In genomic region chr20:50293244-50294139, GRCh38 we compare ENCODE assay signal across 12 cellular contexts.
DNase-seq lines count a peak whose midpoint lies in the region; ATAC-seq and TF ChIP-seq lines count a peak whose summit lies in the region.
"Had no signal": no experiment of that assay in that cellular context is flagged by ENCODE, and none has a peak within 500 bp of the region (broad histone marks: within the 10 kb centered on the region; RNA-seq: fewer than 3 reads in every experiment).

No MANE protein-coding gene starts in this region.

- H3K9me3 ChIP-seq in fibroblast of lung (ENCODE audit: control insufficient read depth, insufficient read depth, low read depth, low read length) (no peaks in the 10 kb centered on the region), trophoblast cell (ENCODE audit: insufficient read depth, low read depth, low read length) (peaks cover 4% of the 10 kb centered on the region), uterus (no peaks in the 10 kb centered on the region)

- H2AFZ ChIP-seq in fibroblast of lung (ENCODE audit: low read length) = no peak overlapping the region
- H2AFZ ChIP-seq in trophoblast cell (ENCODE audit: insufficient read depth, low read length, poor library complexity) = no peak overlapping the region
- H2AFZ ChIP-seq: neural progenitor cell had no signal

- no peaks in the 10 kb centered on the region for H3K36me3 ChIP-seq in fibroblast of lung (ENCODE audit: control insufficient read depth, insufficient read depth, low read length)
- no peaks in the 10 kb centered on the region for H3K36me3 ChIP-seq in trophoblast cell (ENCODE audit: control insufficient read depth in 1 of 2, insufficient read depth in 2 of 2, low read length in 2 of 2)
- no peaks in the 10 kb centered on the region for H3K36me3 ChIP-seq in uterus
- H3K36me3 ChIP-seq: neural progenitor cell had no signal

- H3K4ac ChIP-seq in trophoblast cell (ENCODE audit: low read depth, low read length) = no peak overlapping the region

- TF ChIP-seq CTCF in fibroblast of lung (conservative IDR thresholded peaks at IDR 0.05 in 1 of 2, IDR thresholded peaks at IDR 0.05 in 1 of 2; ENCODE audit: low read depth in 1 of 2, low read length in 2 of 2) (no peak), uterus (IDR thresholded peaks at IDR 0.05) (no peak)

- H2BK5ac ChIP-seq in trophoblast cell (ENCODE audit: low read depth, low read length, poor library complexity) = no peak overlapping the region

- H2AK5ac ChIP-seq in trophoblast cell (ENCODE audit: low read length) = peak overlapping the region; percentile 42

- peak overlapping the region; percentile 19 for H2BK12ac ChIP-seq in trophoblast cell (ENCODE audit: low read length)

- peaks cover 5% of the 10 kb centered on the region for H3K79me1 ChIP-seq in trophoblast cell (ENCODE audit: low read length)

- H3K4me1 ChIP-seq in fibroblast of lung (ENCODE audit: control insufficient read depth, extremely low read depth, insufficient read depth, low read length) (peaks cover 18% of the 10 kb centered on the region), trophoblast cell (ENCODE audit: control insufficient read depth in 1 of 2, insufficient read depth in 2 of 2, low read length in 2 of 2) (peaks cover 4 to 8% of the 10 kb centered on the region in 2 experiments), uterus (peaks cover 7 to 13% of the 10 kb centered on the region in 2 donors)
- H3K4me1 ChIP-seq: neural progenitor cell had no signal

- intact Hi-C loops in Right ventricle myocardium superior (cut with DNase I) = no loop called here
- intact Hi-C loops in left cardiac atrium (cut with DNase I) = no loop called here
- intact Hi-C loops in uterus (cut with DNase I; ENCODE audit: low total_unique reads) = no loop called here

- no peak overlapping the region for H3K23ac ChIP-seq in trophoblast cell (ENCODE audit: low read length)

- ATAC-seq in Right ventricle myocardium superior (ENCODE audit: poor library complexity) (no peak), left cardiac atrium (no peak)

- no peak overlapping the region for H4K12ac ChIP-seq in trophoblast cell (ENCODE audit: low read depth, low read length)

- peak overlapping the region; percentile 70 for H3K9ac ChIP-seq in fibroblast of lung (ENCODE audit: insufficient read depth, low read length)
- no peak overlapping the region for H3K9ac ChIP-seq in trophoblast cell (ENCODE audit: low read length)
- H3K9ac ChIP-seq: neural progenitor cell had no signal

- H4K91ac ChIP-seq in trophoblast cell (ENCODE audit: low read depth, low read length) = no peak overlapping the region

- no peak for TF ChIP-seq POLR2A in uterus (IDR thresholded peaks at IDR 0.05)

- no CpG with 5 or more reads among the region's 22 CpGs for WGBS in trophoblast cell (ENCODE audit: extremely low coverage, insufficient coverage, insufficient read length)

- H3K79me2 ChIP-seq in fibroblast of lung (ENCODE audit: control insufficient read depth, insufficient read depth, low read length) = no peaks in the 10 kb centered on the region
- H3K79me2 ChIP-seq in trophoblast cell (ENCODE audit: control insufficient read depth, insufficient read depth, low read length, poor library complexity) = no peaks in the 10 kb centered on the region

- H3K27me3 ChIP-seq in fibroblast of lung (ENCODE audit: control insufficient read depth, insufficient read depth, low read length) (no peaks in the 10 kb centered on the region), trophoblast cell (ENCODE audit: insufficient read depth, low read length) (no peaks in the 10 kb centered on the region), uterus (no peaks in the 10 kb centered on the region)
- H3K27me3 ChIP-seq: neural progenitor cell had no signal

- H3K18ac ChIP-seq in trophoblast cell (ENCODE audit: low read length) = no peak overlapping the region

- no peak overlapping the region for H2BK120ac ChIP-seq in trophoblast cell (ENCODE audit: insufficient read depth, low read length, poor library complexity)

- no peak overlapping the region for H4K8ac ChIP-seq in trophoblast cell (ENCODE audit: low read depth, low read length)

- H3K14ac ChIP-seq in trophoblast cell (ENCODE audit: low read length) = peak overlapping the region; percentile 1

- no peaks in the 10 kb centered on the region for H4K20me1 ChIP-seq in fibroblast of lung (ENCODE audit: control insufficient read depth, extremely low read depth, insufficient read depth, low read length)

- H3K4me3 ChIP-seq in fibroblast of lung (replicated peaks in 1 of 4; ENCODE audit: control extremely low read depth in 1 of 4, insufficient read depth in 1 of 4, low read depth in 3 of 4, low read length in 4 of 4) (no peak overlapping the region), trophoblast cell (ENCODE audit: low read depth, low read length) (no peak overlapping the region), uterus (no peak overlapping the region)
- H3K4me3 ChIP-seq: neural progenitor cell had no signal

- H3K27ac ChIP-seq in fibroblast of lung (ENCODE audit: insufficient read depth, low read length) (peak overlapping the region; percentile 99), trophoblast cell (ENCODE audit: low read depth, low read length) (no peak overlapping the region), uterus (peak overlapping the region; percentile 90 to 93)
- H3K27ac ChIP-seq: neural progenitor cell had no signal

- DNase-seq in Right ventricle myocardium superior (peak; percentile 42), left cardiac atrium (no peak), fibroblast of lung (ENCODE audit: low read depth in 2 of 2) (no peak), trophoblast cell (no peak), uterus (no peak), HCEC 1CT (no peak), AML-193 (lab: John Stamatoyannopoulos, UW) (no peak), nucleus accumbens (lab: John Stamatoyannopoulos, UW) (no peak)
- DNase-seq: activated CD4-positive, alpha-beta T cell treated with anti-CD3 and anti-CD28 coated beads, Interleukin-2, amount 10 ng/mL, durations not matched to agents 7 days and 5 days; NCI-H187 treated with DMSO at 0.1 percent for 48 hours; stimulated activated CD4-positive, alpha-beta T cell treated with anti-CD3 and anti-CD28 coated beads, Interleukin-4, amount 100 ng/mL, for 24 hours had no signal

- H3K4me2 ChIP-seq in fibroblast of lung (ENCODE audit: extremely low read depth, insufficient read depth, low read length) (no peak overlapping the region), trophoblast cell (ENCODE audit: low read length) (no peak overlapping the region)
- H3K4me2 ChIP-seq: neural progenitor cell had no signal
